8 cellular contexts compared by ENCODE assay signal in the genomic region with DNA sequence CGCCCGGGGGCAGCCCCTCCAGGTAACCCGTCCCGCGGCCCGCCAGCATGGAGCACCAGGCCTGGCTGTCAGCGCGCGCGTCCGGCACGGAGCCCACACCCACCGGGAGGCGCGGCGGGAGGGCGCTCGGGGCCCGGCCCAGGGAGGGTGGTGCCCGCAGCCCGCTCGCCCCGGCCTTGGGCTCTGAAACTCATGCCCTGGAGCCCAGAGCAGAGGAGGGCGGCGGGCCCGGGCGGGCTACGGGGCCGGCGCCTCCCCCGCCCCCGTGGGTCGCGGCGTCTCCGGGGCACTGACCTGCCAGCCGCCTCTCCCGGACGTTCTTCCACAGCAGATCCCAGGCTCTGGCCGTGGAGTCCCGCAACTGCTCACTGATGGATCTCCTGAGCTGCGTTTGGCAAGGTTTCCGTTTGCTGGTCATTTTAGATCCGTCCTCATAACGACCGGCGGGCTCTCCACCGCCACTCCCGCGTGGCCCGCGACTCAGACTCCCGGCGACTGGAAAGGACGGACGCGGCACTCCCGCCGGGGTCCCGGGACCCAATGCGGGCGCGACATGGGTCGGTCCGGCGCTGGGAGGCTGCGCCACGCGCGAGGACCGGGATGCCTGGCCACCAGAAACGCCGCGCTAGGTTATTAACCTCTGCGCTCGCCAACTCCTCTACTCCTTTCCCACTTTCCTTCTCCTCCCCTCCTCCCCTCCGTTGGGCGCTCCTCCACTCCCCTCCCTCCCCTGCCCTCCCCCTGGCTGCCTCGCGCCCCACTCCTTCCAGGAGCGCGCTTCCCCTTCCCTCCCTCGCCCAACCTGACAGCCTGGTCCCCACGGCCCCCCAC.
DNase-seq lines count a peak whose midpoint lies in the region; ATAC-seq and TF ChIP-seq lines count a peak whose summit lies in the region.

No MANE protein-coding gene starts in this region.

- in situ Hi-C loops in KBM-7 (cut with MboI; ENCODE audit: low pct_unique_long_range_greater_than_20kb, low sequenced_read_pairs), result no loop called here

- TF ChIP-seq CTCF in AG04449 (IDR thresholded peaks at IDR 0.05; ENCODE audit: insufficient read depth, low read length, missing control alignments), result no peak

- POLR2A ChIA-PET in AG04449 (lab: Yijun Ruan, JAX), result no interaction called here

- CTCF ChIA-PET in AG04449 (lab: Yijun Ruan, JAX), result interaction anchor here (1.4 kb wide), 1 partner anchor 22 kb away, joined by 3 read pairs; no protein-coding TSS in a partner anchor

- H3K4me3 ChIP-seq in AG04449 (ENCODE audit: low read depth, low read length), result peak overlapping the region; percentile 73

- DNase-seq in AG04449 (ENCODE audit: low read depth, low spot score) (no peak), KBM-7 (peak; percentile 41), epidermal melanocyte (ENCODE audit: insufficient read length, low spot score) (peak; percentile 21), midbrain (lab: John Stamatoyannopoulos, UW) (peak; percentile 29), ureter (ENCODE audit: low spot score) (peak; percentile 59), NCI-H2196 (lab: John Stamatoyannopoulos, UW; ENCODE audit: unreplicated experiment) (no peak)
- DNase-seq in stimulated activated CD4-positive, alpha-beta T cell treated with anti-CD3 and anti-CD28 coated beads, Interleukin-1b, Interleukin-23, amount 100 ng/mL, for 48 hours, result no peak

- no peak for ATAC-seq in GM18909 (IDR thresholded peaks at IDR 0.05; ENCODE audit: poor library complexity, unreplicated experiment)

Comparison
In these comparisons a context has a peak if more than half of its experiments do, and no peak if none do; other contexts are left out.
1. DNase-seq: peak in KBM-7 (single experiment), epidermal melanocyte (single experiment), midbrain (single experiment) and ureter (single experiment); none in AG04449 (single experiment), NCI-H2196 (single experiment) and stimulated activated CD4-positive, alpha-beta T cell treated with anti-CD3 and anti-CD28 coated beads, Interleukin-1b, Interleukin-23, amount 100 ng/mL, for 48 hours (single experiment).